ENCODE assay signal across 8 cellular contexts in genomic region chr4:113435893-113436292, GRCh38.
DNase-seq lines count a peak whose midpoint lies in the region; ATAC-seq and FAIRE-seq lines count a peak whose summit lies in the region.

No MANE protein-coding gene starts in this region.

- no peak overlapping the region for H3K4me3 ChIP-seq in MG63
- no peak overlapping the region for H3K4me3 ChIP-seq in neuronal stem cell (ENCODE audit: low read length in 2 of 2)

- H4K8ac ChIP-seq in neuronal stem cell (ENCODE audit: low read depth, low read length): no peak overlapping the region

- H3K4me2 ChIP-seq in neuronal stem cell (ENCODE audit: insufficient read depth, low read length, poor library complexity, severe bottlenecking): no peak overlapping the region

- no CpG with 5 or more reads among the region's 7 CpGs for WGBS in neuronal stem cell (ENCODE audit: extremely low coverage in 2 of 2, insufficient read length in 2 of 2, insufficient replicate concordance in 1 of 2), 2 donors

- H3K9me3 ChIP-seq in MG63: peaks cover 4% of the 10 kb centered on the region
- H3K9me3 ChIP-seq in neuronal stem cell (replicated peaks in 1 of 2; ENCODE audit: control insufficient read depth in 2 of 2, insufficient read depth in 1 of 2, low read depth in 1 of 2, low read length in 2 of 2): no peaks in the 10 kb centered on the region

- H3K14ac ChIP-seq in neuronal stem cell (ENCODE audit: low read length): no peak overlapping the region

- no peak overlapping the region for H2BK12ac ChIP-seq in neuronal stem cell (ENCODE audit: low read length)

- no peak overlapping the region for H3K18ac ChIP-seq in neuronal stem cell (ENCODE audit: low read length)

- no peak overlapping the region for H2BK5ac ChIP-seq in neuronal stem cell (ENCODE audit: low read length)

- DNase-seq in DMS 273 treated with DMSO at 0.1 percent for 48 hours (lab: John Stamatoyannopoulos, UW) (peak; percentile 54), MG63 (peak; percentile 57), neuronal stem cell (ENCODE audit: low spot score) (no peak), SW 1271 (lab: John Stamatoyannopoulos, UW) (no peak), NCI-H1048 (lab: John Stamatoyannopoulos, UW) (no peak)

- H3K36me3 ChIP-seq in MG63 (no peaks in the 10 kb centered on the region), neuronal stem cell (replicated peaks in 1 of 2; ENCODE audit: control insufficient read depth in 2 of 2, insufficient read depth in 2 of 2, low read length in 2 of 2) (no peaks in the 10 kb centered on the region)

- no peak overlapping the region for H3K9ac ChIP-seq in neuronal stem cell (ENCODE audit: low read depth, low read length, poor library complexity)

- H2AK5ac ChIP-seq in neuronal stem cell (ENCODE audit: low read depth, low read length): no peak overlapping the region

- H3K23ac ChIP-seq in neuronal stem cell (ENCODE audit: low read depth, low read length, poor library complexity): no peak overlapping the region

- H2BK120ac ChIP-seq in neuronal stem cell (ENCODE audit: low read depth, low read length): no peak overlapping the region

- no peaks in the 10 kb centered on the region for H3K79me1 ChIP-seq in neuronal stem cell (ENCODE audit: low read depth, low read length)

- H4K91ac ChIP-seq in neuronal stem cell (ENCODE audit: low read depth, low read length, poor library complexity): no peak overlapping the region

- no peak overlapping the region for H3K4ac ChIP-seq in neuronal stem cell (ENCODE audit: low read length)

- ATAC-seq in GM21825 (IDR thresholded peaks at IDR 0.05; ENCODE audit: unreplicated experiment) (no peak), GM19324 (IDR thresholded peaks at IDR 0.05; ENCODE audit: low FRiP score, unreplicated experiment) (no peak)

- peaks cover 2 to 15% of the 10 kb centered on the region in 2 donors for H3K4me1 ChIP-seq in neuronal stem cell (ENCODE audit: control insufficient read depth in 2 of 2, insufficient read depth in 1 of 2, low read depth in 1 of 2, low read length in 2 of 2)

- no peak overlapping the region for H2BK15ac ChIP-seq in neuronal stem cell (ENCODE audit: low read length)

- H3K27ac ChIP-seq in neuronal stem cell (replicated peaks; ENCODE audit: low read length): no peak overlapping the region

- no peaks in the 10 kb centered on the region for H3K27me3 ChIP-seq in MG63
- no peaks in the 10 kb centered on the region for H3K27me3 ChIP-seq in neuronal stem cell (ENCODE audit: control insufficient read depth in 3 of 3, insufficient read depth in 3 of 3, low read depth in 1 of 3, low read length in 3 of 3)

- peak overlapping the region; percentile 81 for H2AFZ ChIP-seq in neuronal stem cell (ENCODE audit: low read length)

- peak; percentile 91 for FAIRE-seq in endometrium (lab: Jason Lieb, UNC)

Comparison
In these comparisons a context has a peak if more than half of its experiments do, and no peak if none do; other contexts are left out.
1. DNase-seq: peak in DMS 273 treated with DMSO at 0.1 percent for 48 hours (single experiment) and MG63 (single experiment); none in neuronal stem cell (single experiment), SW 1271 (0 of 2) and NCI-H1048 (single experiment).